In genomic region chr10:45346652-45347335, GRCh38 we compare ENCODE assay signal across 4 cellular contexts. TPM values are rescaled to one million over a fixed set of nuclear protein-coding genes. Genes with fewer than 3 reads are reported as not detected.
"Had no signal": no experiment of that assay in that cellular context is flagged by ENCODE, and none has a peak within 500 bp of the region (broad histone marks: within the 10 kb centered on the region; RNA-seq: fewer than 3 reads in every experiment).

No MANE protein-coding gene starts in this region.

RNA-seq across cellular contexts. Expression of gene ALOX5, which starts 27.2 kb away (rescaled TPM):
- total RNA-seq: HepG2, HT1080, IMR-90 had no signal
- polyA plus RNA-seq: IMR-90 had no signal

RNA-seq across cellular contexts. Expression of gene OR13A1, which starts 31.4 kb away (rescaled TPM):
- total RNA-seq: HepG2, HT-29, HT1080, IMR-90 had no signal
- polyA plus RNA-seq: HepG2, IMR-90 had no signal
